In the genomic region with DNA sequence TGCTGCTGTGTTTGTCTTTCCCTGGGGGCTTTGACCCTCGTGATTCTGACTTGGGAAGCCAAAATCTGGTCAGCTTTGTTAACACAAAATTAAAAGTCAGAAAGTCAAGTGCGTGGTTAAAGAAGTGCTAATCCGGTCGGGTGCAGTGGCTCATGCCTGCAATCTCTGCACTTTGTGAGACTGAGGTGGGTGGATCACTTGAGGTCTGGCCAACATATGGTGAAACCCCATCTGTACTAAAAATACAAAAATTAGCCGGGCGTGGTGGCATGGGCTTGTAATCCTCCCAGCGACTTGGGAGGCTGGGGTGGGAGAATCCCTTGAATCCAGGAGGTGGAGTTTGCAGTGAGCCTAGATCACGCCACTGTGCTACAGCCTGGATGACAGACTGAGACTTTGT, we compare ENCODE assay signal across 19 cellular contexts.
DNase-seq lines count a peak whose midpoint lies in the region; ATAC-seq, FAIRE-seq and TF ChIP-seq lines count a peak whose summit lies in the region.
"Had no signal": no experiment of that assay in that cellular context is flagged by ENCODE, and none has a peak within 500 bp of the region (broad histone marks: within the 10 kb centered on the region; RNA-seq: fewer than 3 reads in every experiment).

No MANE protein-coding gene starts in this region.

- H3K27ac Mint-ChIP-seq in natural killer cell (peak overlapping the region in 1 of 2 donors; percentile 40), glutamatergic neuron (ENCODE audit: unreplicated experiment) (peak overlapping the region; percentile 100), progenitor cell of endocrine pancreas (no peak overlapping the region)
- peak overlapping the region in 1 of 2 donors; percentile 47 for H3K27ac Mint-ChIP-seq in natural killer cell treated with Interleukin-12 subunit alpha and Interleukin-12 subunit beta and Interleukin-15 and Interleukin-18, amount 100 ng/mL, for 72 hours

- FAIRE-seq in frontal cortex (lab: Jason Lieb, UNC), result no peak
- FAIRE-seq: endometrium, GM18507, HTR-8/SVneo had no signal

- intact Hi-C loops in natural killer cell (cut with micrococcal nuclease), result no loop called here

- ATAC-seq in natural killer cell, result peak in 2 of 3 donors; percentile 54 to 68
- ATAC-seq in natural killer cell treated with Interleukin-12 subunit alpha and Interleukin-12 subunit beta and Interleukin-15 and Interleukin-18, amount 100 ng/mL, for 72 hours, result no peak
- ATAC-seq: HCT116, lower lobe of right lung, right cardiac atrium had no signal

- no peak for TF ChIP-seq CTCF in natural killer cell (IDR thresholded peaks at IDR 0.05)
- no peak for TF ChIP-seq CTCF in glutamatergic neuron (IDR thresholded peaks at IDR 0.05; ENCODE audit: partially characterized antibody, unreplicated experiment)
- TF ChIP-seq CTCF in progenitor cell of endocrine pancreas (IDR thresholded peaks at IDR 0.05; ENCODE audit: unreplicated experiment), result no peak

- DNase-seq in natural killer cell (no peak), NCI-H82 (lab: John Stamatoyannopoulos, UW) (peak; percentile 87), glutamatergic neuron (peak; percentile 41), SIG-M5 (lab: John Stamatoyannopoulos, UW) (no peak), progenitor cell of endocrine pancreas (ENCODE audit: low spot score, unreplicated experiment) (no peak), frontal cortex (ENCODE audit: low spot score in 2 of 2) (no peak)
- no peak for DNase-seq in natural killer cell treated with Interleukin-12 subunit alpha and Interleukin-12 subunit beta and Interleukin-15 and Interleukin-18, amount 100 ng/mL, for 72 hours (ENCODE audit: low spot score)
- DNase-seq: activated effector memory CD4-positive, alpha-beta T cell treated with Interleukin-2 at 50 U/mL for 16 hours; amygdala; CD4-positive, alpha-beta memory T cell; cortex of kidney; lower lobe of right lung; NCI-H2029; NCI-H446 treated with DMSO at 0.1 percent for 48 hours; right cardiac atrium had no signal

- H3K27me3 Mint-ChIP-seq in natural killer cell (ENCODE audit: low read depth in 2 of 2), result no peaks in the 10 kb centered on the region
- H3K27me3 Mint-ChIP-seq in natural killer cell treated with Interleukin-12 subunit alpha and Interleukin-12 subunit beta and Interleukin-15 and Interleukin-18, amount 100 ng/mL, for 72 hours, result peaks cover 0 to 8% of the 10 kb centered on the region in 2 donors
- H3K27me3 Mint-ChIP-seq in glutamatergic neuron (ENCODE audit: unreplicated experiment), result peaks cover 14% of the 10 kb centered on the region
- peaks cover 55% of the 10 kb centered on the region for H3K27me3 Mint-ChIP-seq in progenitor cell of endocrine pancreas
- H3K27me3 Mint-ChIP-seq: CD4-positive, alpha-beta memory T cell had no signal

- no peaks in the 10 kb centered on the region for H3K9me3 Mint-ChIP-seq in natural killer cell
- no peaks in the 10 kb centered on the region for H3K9me3 Mint-ChIP-seq in natural killer cell treated with Interleukin-12 subunit alpha and Interleukin-12 subunit beta and Interleukin-15 and Interleukin-18, amount 100 ng/mL, for 72 hours
- peaks cover 13% of the 10 kb centered on the region for H3K9me3 Mint-ChIP-seq in glutamatergic neuron (ENCODE audit: unreplicated experiment)
- peaks cover 4% of the 10 kb centered on the region for H3K9me3 Mint-ChIP-seq in progenitor cell of endocrine pancreas (ENCODE audit: low read depth)

- H3K4me3 Mint-ChIP-seq in natural killer cell (no peak overlapping the region), glutamatergic neuron (ENCODE audit: unreplicated experiment) (peak overlapping the region; percentile 77), progenitor cell of endocrine pancreas (ENCODE audit: low read depth) (no peak overlapping the region)
- no peak overlapping the region for H3K4me3 Mint-ChIP-seq in natural killer cell treated with Interleukin-12 subunit alpha and Interleukin-12 subunit beta and Interleukin-15 and Interleukin-18, amount 100 ng/mL, for 72 hours

- no peaks in the 10 kb centered on the region for H3K36me3 Mint-ChIP-seq in natural killer cell
- no peaks in the 10 kb centered on the region for H3K36me3 Mint-ChIP-seq in natural killer cell treated with Interleukin-12 subunit alpha and Interleukin-12 subunit beta and Interleukin-15 and Interleukin-18, amount 100 ng/mL, for 72 hours
- no peaks in the 10 kb centered on the region for H3K36me3 Mint-ChIP-seq in glutamatergic neuron (ENCODE audit: unreplicated experiment)
- no peaks in the 10 kb centered on the region for H3K36me3 Mint-ChIP-seq in progenitor cell of endocrine pancreas (ENCODE audit: insufficient read depth)
- H3K36me3 Mint-ChIP-seq: CD4-positive, alpha-beta memory T cell had no signal

- H3K4me1 Mint-ChIP-seq in natural killer cell, result peaks cover 40 to 43% of the 10 kb centered on the region in 2 donors
- peaks cover 34 to 38% of the 10 kb centered on the region in 2 donors for H3K4me1 Mint-ChIP-seq in natural killer cell treated with Interleukin-12 subunit alpha and Interleukin-12 subunit beta and Interleukin-15 and Interleukin-18, amount 100 ng/mL, for 72 hours (ENCODE audit: low read depth in 2 of 2)
- peaks cover 40% of the 10 kb centered on the region for H3K4me1 Mint-ChIP-seq in glutamatergic neuron (ENCODE audit: low read depth, unreplicated experiment)
- peaks cover 30% of the 10 kb centered on the region for H3K4me1 Mint-ChIP-seq in progenitor cell of endocrine pancreas (ENCODE audit: low read depth)

Comparison
In these comparisons a context has a peak if more than half of its experiments do, and no peak if none do; other contexts are left out.
1. ATAC-seq: peak in natural killer cell (2 of 3); none in natural killer cell treated with Interleukin-12 subunit alpha and Interleukin-12 subunit beta and Interleukin-15 and Interleukin-18, amount 100 ng/mL, for 72 hours (0 of 2).
2. DNase-seq: peak in NCI-H82 (single experiment) and glutamatergic neuron (single experiment); none in natural killer cell (single experiment), natural killer cell treated with Interleukin-12 subunit alpha and Interleukin-12 subunit beta and Interleukin-15 and Interleukin-18, amount 100 ng/mL, for 72 hours (single experiment), SIG-M5 (single experiment), progenitor cell of endocrine pancreas (single experiment) and frontal cortex (0 of 2).